ENCODE assay signal across 21 cellular contexts in genomic region chr3:98886525-98886924, GRCh38. TPM values are rescaled to one million over a fixed set of nuclear protein-coding genes. Genes with fewer than 3 reads are reported as not detected.
DNase-seq lines count a peak whose midpoint lies in the region; ATAC-seq, FAIRE-seq and TF ChIP-seq lines count a peak whose summit lies in the region.
"Had no signal": no experiment of that assay in that cellular context is flagged by ENCODE, and none has a peak within 500 bp of the region (broad histone marks: within the 10 kb centered on the region; RNA-seq: fewer than 3 reads in every experiment).

No MANE protein-coding gene starts in this region.

- H3K4me1 Mint-ChIP-seq in neural crest cell = peaks cover 27% of the 10 kb centered on the region
- H3K4me1 Mint-ChIP-seq: activated naive CD4-positive, alpha-beta T cell treated with anti-CD3 and anti-CD28 coated beads, Interleukin-2, amount 10 ng/mL, durations not matched to agents 7 days and 5 days; stimulated activated naive B cell treated with anti-CD40 and anti-IgM and Interleukin-4, amounts not matched to agents 10 μg/mL and 1 μg/mL and 100 μg/mL, for 72 hours had no signal

- no peak overlapping the region for H3K27ac Mint-ChIP-seq in neural crest cell (ENCODE audit: unreplicated experiment)
- H3K27ac Mint-ChIP-seq: activated naive CD4-positive, alpha-beta T cell treated with anti-CD3 and anti-CD28 coated beads, Interleukin-2, amount 10 ng/mL, durations not matched to agents 7 days and 5 days; activated T-cell treated with anti-CD3 and anti-CD28 coated beads, Interleukin-2, amount 50 U/mL, for 24 hours; effector memory CD8-positive, alpha-beta T cell; stimulated activated naive B cell treated with anti-CD40 and anti-IgM and Interleukin-4, amounts not matched to agents 10 μg/mL and 1 μg/mL and 100 μg/mL, for 72 hours had no signal

- H3K36me3 Mint-ChIP-seq in neural crest cell (ENCODE audit: low read depth) = peaks cover 11% of the 10 kb centered on the region

- FAIRE-seq in RCC 7860 (lab: Jason Lieb, UNC) = peak; percentile 79
- peak; percentile 39 for FAIRE-seq in endometrium (lab: Jason Lieb, UNC)
- FAIRE-seq: G401.6 had no signal

- peak; percentile 50 for DNase-seq in ELR (ENCODE audit: low read depth)
- DNase-seq in RCC 7860 (ENCODE audit: low spot score) = no peak
- DNase-seq in neural crest cell (ENCODE audit: low read depth, low spot score) = no peak
- DNase-seq in NK-92 treated with Interleukin-12 subunit alpha and Interleukin-12 subunit beta, amount 100 ng/mL, for 24 hours (lab: John Stamatoyannopoulos, UW) = no peak
- DNase-seq in posterior vena cava (ENCODE audit: low spot score) = no peak
- DNase-seq: activated naive CD4-positive, alpha-beta T cell treated with anti-CD3 and anti-CD28 coated beads, Interleukin-2, amount 10 ng/mL, durations not matched to agents 7 days and 5 days; activated T-cell treated with anti-CD3 and anti-CD28 coated beads, Interleukin-2, amount 50 U/mL, for 24 hours; DMS 273 treated with DMSO at 0.1 percent for 48 hours; effector memory CD8-positive, alpha-beta T cell; hippocampal formation; KG1; lower lobe of right lung; MV-4-11; NCI-H187; sigmoid colon; stimulated activated naive B cell treated with anti-CD40 and anti-IgM and Interleukin-4, amounts not matched to agents 10 μg/mL and 1 μg/mL and 100 μg/mL, for 72 hours; T-helper 9 cell had no signal

- intact Hi-C loops in posterior vena cava (cut with DNase I) = no loop called here

- no peaks in the 10 kb centered on the region for H3K27me3 Mint-ChIP-seq in neural crest cell (ENCODE audit: low read depth)
- H3K27me3 Mint-ChIP-seq: activated naive CD4-positive, alpha-beta T cell treated with anti-CD3 and anti-CD28 coated beads, Interleukin-2, amount 10 ng/mL, durations not matched to agents 7 days and 5 days; activated T-cell treated with anti-CD3 and anti-CD28 coated beads, Interleukin-2, amount 50 U/mL, for 24 hours; stimulated activated naive B cell treated with anti-CD40 and anti-IgM and Interleukin-4, amounts not matched to agents 10 μg/mL and 1 μg/mL and 100 μg/mL, for 72 hours had no signal

- no peaks in the 10 kb centered on the region for H3K9me3 Mint-ChIP-seq in neural crest cell
- H3K9me3 Mint-ChIP-seq: activated T-cell treated with anti-CD3 and anti-CD28 coated beads, Interleukin-2, amount 50 U/mL, for 24 hours had no signal

- no peak for ATAC-seq in GM21528 (IDR thresholded peaks at IDR 0.05; ENCODE audit: low FRiP score, unreplicated experiment)
- ATAC-seq in GM21737 (IDR thresholded peaks at IDR 0.05; ENCODE audit: unreplicated experiment) = no peak
- ATAC-seq: effector memory CD8-positive, alpha-beta T cell; lower lobe of right lung; stimulated activated naive B cell treated with anti-CD40 and anti-IgM and Interleukin-4, amounts not matched to agents 10 μg/mL and 1 μg/mL and 100 μg/mL, for 72 hours had no signal

- no peak for TF ChIP-seq CTCF in neural crest cell (conservative IDR thresholded peaks at IDR 0.05)

- H3K4me3 Mint-ChIP-seq in neural crest cell = peak overlapping the region; percentile 11
- H3K4me3 Mint-ChIP-seq: activated naive CD4-positive, alpha-beta T cell treated with anti-CD3 and anti-CD28 coated beads, Interleukin-2, amount 10 ng/mL, durations not matched to agents 7 days and 5 days; activated T-cell treated with anti-CD3 and anti-CD28 coated beads, Interleukin-2, amount 50 U/mL, for 24 hours; effector memory CD8-positive, alpha-beta T cell; stimulated activated naive B cell treated with anti-CD40 and anti-IgM and Interleukin-4, amounts not matched to agents 10 μg/mL and 1 μg/mL and 100 μg/mL, for 72 hours had no signal

RNA-seq across cellular contexts. Expression of gene DCBLD2, which starts 15.0 kb away (rescaled TPM):
- 89.1 and 91.9 TPM in 2 replicates for total RNA-seq in neural crest cell
- 10 to 100 TPM; 27.9 to 28.8 TPM for total RNA-seq in posterior vena cava
